ENCODE assay signal across 1 cellular context in genomic region chr1:201190624-201191051, GRCh38.
TF ChIP-seq lines count a peak whose summit lies in the region.

Gene IGFN1 (plus strand): TSS chr1:201190824. CDS start chr1:201193294, 2,470 bp downstream.

TF ChIP-seq in HCT116, 20 proteins besides CTCF, POLR2A, EP300 and RAD21 (continued from another document):
- TF ChIP-seq, protein P1, sequence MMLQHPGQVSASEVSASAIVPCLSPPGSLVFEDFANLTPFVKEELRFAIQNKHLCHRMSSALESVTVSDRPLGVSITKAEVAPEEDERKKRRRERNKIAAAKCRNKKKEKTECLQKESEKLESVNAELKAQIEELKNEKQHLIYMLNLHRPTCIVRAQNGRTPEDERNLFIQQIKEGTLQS (IDR thresholded peaks at IDR 0.05), result no peak
- TF ChIP-seq ZFX (IDR thresholded peaks at IDR 0.05) (no peak), CEBPB (IDR thresholded peaks at IDR 0.05; ENCODE audit: low read depth) (no peak), TCF7L2 (IDR thresholded peaks at IDR 0.05; ENCODE audit: borderline replicate concordance, extremely low read depth, insufficient read depth, insufficient read length) (no peak), SP1 (IDR thresholded peaks at IDR 0.05; ENCODE audit: low read depth) (no peak)
- TF ChIP-seq, protein P2, sequence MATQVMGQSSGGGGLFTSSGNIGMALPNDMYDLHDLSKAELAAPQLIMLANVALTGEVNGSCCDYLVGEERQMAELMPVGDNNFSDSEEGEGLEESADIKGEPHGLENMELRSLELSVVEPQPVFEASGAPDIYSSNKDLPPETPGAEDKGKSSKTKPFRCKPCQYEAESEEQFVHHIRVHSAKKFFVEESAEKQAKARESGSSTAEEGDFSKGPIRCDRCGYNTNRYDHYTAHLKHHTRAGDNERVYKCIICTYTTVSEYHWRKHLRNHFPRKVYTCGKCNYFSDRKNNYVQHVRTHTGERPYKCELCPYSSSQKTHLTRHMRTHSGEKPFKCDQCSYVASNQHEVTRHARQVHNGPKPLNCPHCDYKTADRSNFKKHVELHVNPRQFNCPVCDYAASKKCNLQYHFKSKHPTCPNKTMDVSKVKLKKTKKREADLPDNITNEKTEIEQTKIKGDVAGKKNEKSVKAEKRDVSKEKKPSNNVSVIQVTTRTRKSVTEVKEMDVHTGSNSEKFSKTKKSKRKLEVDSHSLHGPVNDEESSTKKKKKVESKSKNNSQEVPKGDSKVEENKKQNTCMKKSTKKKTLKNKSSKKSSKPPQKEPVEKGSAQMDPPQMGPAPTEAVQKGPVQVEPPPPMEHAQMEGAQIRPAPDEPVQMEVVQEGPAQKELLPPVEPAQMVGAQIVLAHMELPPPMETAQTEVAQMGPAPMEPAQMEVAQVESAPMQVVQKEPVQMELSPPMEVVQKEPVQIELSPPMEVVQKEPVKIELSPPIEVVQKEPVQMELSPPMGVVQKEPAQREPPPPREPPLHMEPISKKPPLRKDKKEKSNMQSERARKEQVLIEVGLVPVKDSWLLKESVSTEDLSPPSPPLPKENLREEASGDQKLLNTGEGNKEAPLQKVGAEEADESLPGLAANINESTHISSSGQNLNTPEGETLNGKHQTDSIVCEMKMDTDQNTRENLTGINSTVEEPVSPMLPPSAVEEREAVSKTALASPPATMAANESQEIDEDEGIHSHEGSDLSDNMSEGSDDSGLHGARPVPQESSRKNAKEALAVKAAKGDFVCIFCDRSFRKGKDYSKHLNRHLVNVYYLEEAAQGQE (IDR thresholded peaks at IDR 0.05; ENCODE audit: low read depth), result no peak
